ENCODE assay signal across 15 cellular contexts in genomic region chr1:248848596-248848995, GRCh38.
"Had no signal": no experiment of that assay in that cellular context is flagged by ENCODE, and none has a peak within 500 bp of the region (broad histone marks: within the 10 kb centered on the region; RNA-seq: fewer than 3 reads in every experiment).

No MANE protein-coding gene starts in this region.

- DNase-seq: activated CD4-positive, alpha-beta T cell treated with anti-CD3 and anti-CD28 coated beads for 48 hours; dermis blood vessel endothelial cell; foreskin keratinocyte; hypothalamus; lower lobe of right lung; naive thymus-derived CD8-positive, alpha-beta T cell; stimulated activated CD4-positive, alpha-beta T cell treated with anti-CD3 and anti-CD28 coated beads, Interleukin-4, amount 100 ng/mL, for 1 hour had no signal

- H3K27ac ChIP-seq: foreskin keratinocyte, lower lobe of right lung, pancreas had no signal

- H3K4me1 Mint-ChIP-seq: activated naive CD4-positive, alpha-beta T cell treated with anti-CD3 and anti-CD28 coated beads, Interleukin-2, amount 50 U/mL, for 24 hours; stimulated activated memory B cell treated with anti-CD40 and anti-IgM and Interleukin-4, amounts not matched to agents 10 μg/mL and 1 μg/mL and 100 μg/mL, for 72 hours; T-cell; WTC11 had no signal

- H3K4me3 Mint-ChIP-seq: activated naive CD4-positive, alpha-beta T cell treated with anti-CD3 and anti-CD28 coated beads, Interleukin-2, amount 50 U/mL, for 24 hours; naive thymus-derived CD8-positive, alpha-beta T cell; stimulated activated memory B cell treated with anti-CD40 and anti-IgM and Interleukin-4, amounts not matched to agents 10 μg/mL and 1 μg/mL and 100 μg/mL, for 72 hours; T-cell; WTC11 had no signal

- H3K27me3 Mint-ChIP-seq: activated naive CD4-positive, alpha-beta T cell treated with anti-CD3 and anti-CD28 coated beads, Interleukin-2, amount 50 U/mL, for 24 hours; naive thymus-derived CD8-positive, alpha-beta T cell; stimulated activated memory B cell treated with anti-CD40 and anti-IgM and Interleukin-4, amounts not matched to agents 10 μg/mL and 1 μg/mL and 100 μg/mL, for 72 hours; T-cell had no signal

- H3K27ac Mint-ChIP-seq: activated naive CD4-positive, alpha-beta T cell treated with anti-CD3 and anti-CD28 coated beads, Interleukin-2, amount 50 U/mL, for 24 hours; activated T-helper 2 cell treated with anti-CD3 and anti-CD28 coated beads, Interferon-gamma antibody, Interleukin-2, Interleukin-4, amounts not matched to agents 10 μg/mL and 5 μg/mL and 100 μg/mL, durations not matched to agents 14 hours and 24 hours and 36 hours; stimulated activated memory B cell treated with anti-CD40 and anti-IgM and Interleukin-4, amounts not matched to agents 10 μg/mL and 1 μg/mL and 100 μg/mL, for 72 hours; T-cell; WTC11 had no signal

- ATAC-seq: foreskin keratinocyte; naive thymus-derived CD8-positive, alpha-beta T cell; sciatic nerve; SK-N-SH treated with all-trans-retinoic acid at 6 μM for 48 hours; stimulated activated memory B cell treated with anti-CD40 and anti-IgM and Interleukin-4, amounts not matched to agents 10 μg/mL and 1 μg/mL and 100 μg/mL, for 72 hours; T-cell; WTC11 had no signal

- H3K9me3 Mint-ChIP-seq: activated naive CD4-positive, alpha-beta T cell treated with anti-CD3 and anti-CD28 coated beads, Interleukin-2, amount 50 U/mL, for 24 hours; activated T-helper 2 cell treated with anti-CD3 and anti-CD28 coated beads, Interferon-gamma antibody, Interleukin-2, Interleukin-4, amounts not matched to agents 10 μg/mL and 5 μg/mL and 100 μg/mL, durations not matched to agents 14 hours and 24 hours and 36 hours; naive thymus-derived CD8-positive, alpha-beta T cell; stimulated activated memory B cell treated with anti-CD40 and anti-IgM and Interleukin-4, amounts not matched to agents 10 μg/mL and 1 μg/mL and 100 μg/mL, for 72 hours; T-cell; WTC11 had no signal
